ENCODE assay signal across 19 cellular contexts in genomic region chr2:42601076-42601475, GRCh38. TPM values are rescaled to one million over a fixed set of nuclear protein-coding genes. Genes with fewer than 3 reads are reported as not detected.
DNase-seq lines count a peak whose midpoint lies in the region; ATAC-seq and TF ChIP-seq lines count a peak whose summit lies in the region.
"Had no signal": no experiment of that assay in that cellular context is flagged by ENCODE, and none has a peak within 500 bp of the region (broad histone marks: within the 10 kb centered on the region; RNA-seq: fewer than 3 reads in every experiment).

No MANE protein-coding gene starts in this region.

- H3K4me3 ChIP-seq in SK-N-SH (ENCODE audit: low read depth in 2 of 2, low read length in 1 of 2), result no peak overlapping the region
- no peak overlapping the region for H3K4me3 ChIP-seq in neural progenitor cell
- H3K4me3 ChIP-seq: BLaER1 treated with 17β-estradiol and CSF1 and Interleukin-3, amounts not matched to agents 10 nM and 100 nM; K562 had no signal

- H3K4me1 ChIP-seq in SK-N-SH (ENCODE audit: control insufficient read depth in 1 of 2, insufficient read depth in 2 of 2, low read depth in 1 of 2, low read length in 1 of 2), result peaks cover 0 to 3% of the 10 kb centered on the region in 2 experiments; a peak in 2 of 4 replicates
- H3K4me1 ChIP-seq in neural progenitor cell, result peaks cover 7% of the 10 kb centered on the region

- H3K4me2 ChIP-seq in SK-N-SH (no peak overlapping the region), neural progenitor cell (no peak overlapping the region)

- H3F3A ChIP-seq in SK-N-SH (replicated peaks; ENCODE audit: insufficient read depth) (no peaks in the 10 kb centered on the region), neural progenitor cell (ENCODE audit: low read depth) (peaks cover 12% of the 10 kb centered on the region)

- no peak for TF ChIP-seq EP300 in SK-N-SH (IDR thresholded peaks at IDR 0.05; ENCODE audit: borderline replicate concordance in 1 of 2, low read depth in 1 of 2, low read length in 1 of 2)

- H3K36me3 ChIP-seq in SK-N-SH (replicated peaks in 1 of 2; ENCODE audit: control insufficient read depth in 1 of 2, insufficient read depth in 2 of 2, low read length in 1 of 2) (no peaks in the 10 kb centered on the region), neural progenitor cell (no peaks in the 10 kb centered on the region)

- H3K36me3 Mint-ChIP-seq in nephron progenitor cell (ENCODE audit: low read depth) (peaks cover 58% of the 10 kb centered on the region), neural progenitor cell (peaks cover 15% of the 10 kb centered on the region)

- TF ChIP-seq RAD21 in SK-N-SH (IDR thresholded peaks at IDR 0.05; ENCODE audit: low read length), result no peak

- TF ChIP-seq CTCF in SK-N-SH (IDR thresholded peaks at IDR 0.05) (no peak), nephron progenitor cell (IDR thresholded peaks at IDR 0.05) (no peak), neural progenitor cell (IDR thresholded peaks at IDR 0.05) (no peak)

- H3K9me2 ChIP-seq in SK-N-SH, result no peaks in the 10 kb centered on the region

- no peaks in the 10 kb centered on the region for H3K27me3 ChIP-seq in SK-N-SH (ENCODE audit: insufficient read depth)
- H3K27me3 ChIP-seq in neural progenitor cell, result no peaks in the 10 kb centered on the region
- H3K27me3 ChIP-seq: BLaER1 treated with 17β-estradiol and CSF1 and Interleukin-3, amounts not matched to agents 10 nM and 100 nM had no signal

- DNase-seq in GM04503 (ENCODE audit: low read depth), result peak; percentile 3
- DNase-seq in SK-N-SH, result peak; percentile 39
- peak; percentile 51 for DNase-seq in fibroblast of gingiva (ENCODE audit: low read depth)
- no peak for DNase-seq in nephron progenitor cell
- no peak for DNase-seq in GM03348 (ENCODE audit: low spot score)
- DNase-seq in neural progenitor cell (ENCODE audit: low spot score), result no peak
- DNase-seq: CD8-positive, alpha-beta memory T cell; DND-41; GDM1; NCI-H1048; NCI-H1436 treated with DMSO at 0.1 percent for 48 hours; NCI-H2029 treated with DMSO at 0.1 percent for 48 hours; NCI-H2171 treated with DMSO at 0.1 percent for 48 hours; NCI-H510A; NCI-H82 had no signal

- peak overlapping the region; percentile 69 for H3K27ac Mint-ChIP-seq in nephron progenitor cell
- H3K27ac Mint-ChIP-seq in neural progenitor cell, result no peak overlapping the region

- peaks cover 18% of the 10 kb centered on the region for H3K4me1 Mint-ChIP-seq in nephron progenitor cell
- peaks cover 3% of the 10 kb centered on the region for H3K4me1 Mint-ChIP-seq in neural progenitor cell

- POLR2A ChIA-PET in SK-N-SH (lab: Yijun Ruan, JAX), result no interaction called here

- H3K4me3 Mint-ChIP-seq in nephron progenitor cell (no peak overlapping the region), neural progenitor cell (no peak overlapping the region)
- H3K4me3 Mint-ChIP-seq: CD8-positive, alpha-beta memory T cell had no signal

- no peak for TF ChIP-seq POLR2A in GM18505 (IDR thresholded peaks at IDR 0.05; ENCODE audit: borderline replicate concordance, extremely low read depth, insufficient read depth, insufficient read length)

- peaks cover 2% of the 10 kb centered on the region for H4K20me1 ChIP-seq in SK-N-SH (ENCODE audit: insufficient read depth)
- H4K20me1 ChIP-seq in neural progenitor cell (ENCODE audit: low read depth), result peaks cover 14% of the 10 kb centered on the region

- WGBS in SK-N-SH (ENCODE audit: low lambda C conversion rate), result 91% methylated on average over 3 of the region's 3 CpGs

- H3K27me3 Mint-ChIP-seq in nephron progenitor cell (ENCODE audit: low read depth, poor library complexity) (peaks cover 3% of the 10 kb centered on the region), neural progenitor cell (ENCODE audit: insufficient read depth, low read depth) (no peaks in the 10 kb centered on the region)
- H3K27me3 Mint-ChIP-seq: CD8-positive, alpha-beta memory T cell had no signal

- H2AFZ ChIP-seq in SK-N-SH (ENCODE audit: low read depth) (no peak overlapping the region), neural progenitor cell (replicated peaks) (no peak overlapping the region)

- CTCF ChIA-PET in SK-N-SH (lab: Yijun Ruan, JAX), result interaction anchor here (1.1 kb wide), 1 partner anchor 39 kb away, joined by 3 read pairs; no protein-coding TSS in a partner anchor

- no peak for ATAC-seq in GM18505 (IDR thresholded peaks at IDR 0.05; ENCODE audit: unreplicated experiment)
- ATAC-seq in GM21737 (IDR thresholded peaks at IDR 0.05; ENCODE audit: unreplicated experiment), result no peak
- ATAC-seq: K562 had no signal

- H3K27ac ChIP-seq in SK-N-SH (ENCODE audit: low read depth in 2 of 2, low read length in 1 of 2), result no peak overlapping the region
- H3K27ac ChIP-seq in neural progenitor cell, result no peak overlapping the region

- H3K9me3 ChIP-seq in SK-N-SH, result no peaks in the 10 kb centered on the region
- no peaks in the 10 kb centered on the region for H3K9me3 ChIP-seq in neural progenitor cell (ENCODE audit: low read depth)

- H3K79me2 ChIP-seq in SK-N-SH (ENCODE audit: insufficient read depth), result peaks cover 58% of the 10 kb centered on the region
- peaks cover 83% of the 10 kb centered on the region for H3K79me2 ChIP-seq in neural progenitor cell (ENCODE audit: low read depth)

- H3K9ac ChIP-seq in SK-N-SH (no peak overlapping the region), neural progenitor cell (no peak overlapping the region)
- H3K9ac ChIP-seq: BLaER1 treated with 17β-estradiol and CSF1 and Interleukin-3, amounts not matched to agents 10 nM and 100 nM had no signal

- H3K9me3 Mint-ChIP-seq in nephron progenitor cell (peaks cover 21% of the 10 kb centered on the region), neural progenitor cell (peaks cover 4% of the 10 kb centered on the region)
- H3K9me3 Mint-ChIP-seq: CD8-positive, alpha-beta memory T cell had no signal

TF ChIP-seq in SK-N-SH, 30 proteins besides CTCF, POLR2A, EP300 and RAD21:
- TF ChIP-seq MAX (IDR thresholded peaks at IDR 0.05; ENCODE audit: low read depth), result no peak

RNA-seq across cellular contexts. Expression of gene MTA3, which starts 32.6 kb away (rescaled TPM):
- polyA plus RNA-seq in SK-N-SH (2012; rRNA removed), result 30.8 and 32.3 TPM in 2 replicates
- 39.0 and 41.4 TPM in 2 replicates for polyA plus RNA-seq in SK-N-SH (2012; cell fraction: cytosol; rRNA removed)
- polyA plus RNA-seq in SK-N-SH (2012; cell fraction: nucleus; rRNA removed), result 38.4 and 42.7 TPM in 2 replicates
- total RNA-seq in neural progenitor cell (ENCODE audit: low replicate concordance), result 94.0 and 117 TPM in 2 replicates

Comparison
In these comparisons a context has a peak if more than half of its experiments do, and no peak if none do; other contexts are left out.
1. DNase-seq: peak in GM04503 (single experiment), SK-N-SH (single experiment) and fibroblast of gingiva (single experiment); none in nephron progenitor cell (single experiment), GM03348 (single experiment) and neural progenitor cell (single experiment).